In genomic region chr17:29389994-29390855, GRCh38 we compare ENCODE assay signal across 8 cellular contexts. TPM values are rescaled to one million over a fixed set of nuclear protein-coding genes. Genes with fewer than 3 reads are reported as not detected.
DNase-seq lines count a peak whose midpoint lies in the region; ATAC-seq and TF ChIP-seq lines count a peak whose summit lies in the region.

Gene TAOK1 (plus strand): TSS chr17:29390363. CDS start chr17:29451549, 61,186 bp downstream.

- H3K79me2 ChIP-seq in DND-41 (ENCODE audit: insufficient read depth, low read length): peaks cover 56% of the 10 kb centered on the region
- peaks cover 45% of the 10 kb centered on the region for H3K79me2 ChIP-seq in GM23338 (replicated peaks; ENCODE audit: insufficient read depth)
- H3K79me2 ChIP-seq in Loucy (ENCODE audit: insufficient read depth, low read length): peaks cover 52% of the 10 kb centered on the region

- H3K4me1 ChIP-seq in DND-41 (ENCODE audit: insufficient read depth, low read length) (peaks cover 38% of the 10 kb centered on the region), GM23338 (ENCODE audit: insufficient read depth) (peaks cover 14% of the 10 kb centered on the region), Loucy (ENCODE audit: insufficient read depth, low read length, poor library complexity, severe bottlenecking) (peaks cover 35% of the 10 kb centered on the region), RWPE2 (ENCODE audit: insufficient read depth, poor library complexity, severe bottlenecking) (peaks cover 23% of the 10 kb centered on the region)

- H3K27ac ChIP-seq in DND-41 (ENCODE audit: low read length) (peak within 1 kb of the TSS; percentile 93), GM23338 (ENCODE audit: low read depth) (peak within 1 kb of the TSS; percentile 92), RWPE2 (ENCODE audit: poor library complexity, severe bottlenecking) (peak within 1 kb of the TSS; percentile 74)

- H3K9me3 ChIP-seq in DND-41 (ENCODE audit: insufficient read depth, low read length, severe bottlenecking) (no peaks in the 10 kb centered on the region), Loucy (ENCODE audit: insufficient read depth, low read depth, low read length) (no peaks in the 10 kb centered on the region), RWPE2 (ENCODE audit: severe bottlenecking) (no peaks in the 10 kb centered on the region)

- H3K36me3 ChIP-seq in DND-41 (ENCODE audit: insufficient read depth, low read length): no peaks in the 10 kb centered on the region; the same call in 1 of the 2 replicates
- H3K36me3 ChIP-seq in GM23338 (ENCODE audit: insufficient read depth): no peaks in the 10 kb centered on the region
- no peaks in the 10 kb centered on the region for H3K36me3 ChIP-seq in Loucy (ENCODE audit: insufficient read depth, low read length)
- peaks cover 11% of the 10 kb centered on the region for H3K36me3 ChIP-seq in RWPE2 (ENCODE audit: low read depth)

- H3K36me3 Mint-ChIP-seq in GM23338 (ENCODE audit: low read depth) (peaks cover 6% of the 10 kb centered on the region; the same call in 2 of the 3 replicates), naive B cell (no peaks in the 10 kb centered on the region)
- H3K36me3 Mint-ChIP-seq in activated T-helper 17 cell treated with anti-CD3 and anti-CD28 coated beads, Interleukin-2, amount 50 U/mL, for 72 hours (ENCODE audit: low read depth): peaks cover 34% of the 10 kb centered on the region
- H3K36me3 Mint-ChIP-seq in stimulated activated effector memory CD8-positive, alpha-beta T cell treated with anti-CD3 and anti-CD28 coated beads, Interleukin-12 subunit alpha, Interleukin-12 subunit beta, amount 100 ng/mL, for 72 hours: peaks cover 44% of the 10 kb centered on the region

- no peak for TF ChIP-seq CTCF in DND-41 (IDR thresholded peaks at IDR 0.05; ENCODE audit: borderline replicate concordance, extremely low read depth, low read length, poor library complexity, severe bottlenecking)
- no peak for TF ChIP-seq CTCF in GM23338 (conservative IDR thresholded peaks at IDR 0.05; ENCODE audit: low read depth in 2 of 2)
- TF ChIP-seq CTCF in Loucy (conservative IDR thresholded peaks at IDR 0.05; ENCODE audit: low read length): no peak
- TF ChIP-seq CTCF in RWPE2 (IDR thresholded peaks at IDR 0.05; ENCODE audit: poor library complexity, severe bottlenecking): no peak

- peak within 1 kb of the TSS; percentile 96 for H3K4me3 Mint-ChIP-seq in GM23338
- H3K4me3 Mint-ChIP-seq in activated T-helper 17 cell treated with anti-CD3 and anti-CD28 coated beads, Interleukin-2, amount 50 U/mL, for 72 hours: peak within 1 kb of the TSS; percentile 98
- H3K4me3 Mint-ChIP-seq in naive B cell: peak within 1 kb of the TSS; percentile 88 to 99 (median 98)
- peak within 1 kb of the TSS; percentile 97 for H3K4me3 Mint-ChIP-seq in stimulated activated effector memory CD8-positive, alpha-beta T cell treated with anti-CD3 and anti-CD28 coated beads, Interleukin-12 subunit alpha, Interleukin-12 subunit beta, amount 100 ng/mL, for 72 hours

- H3K27ac Mint-ChIP-seq in GM23338: peak within 1 kb of the TSS; percentile 79
- H3K27ac Mint-ChIP-seq in activated T-helper 17 cell treated with anti-CD3 and anti-CD28 coated beads, Interleukin-2, amount 50 U/mL, for 72 hours: peak within 1 kb of the TSS; percentile 97
- peak within 1 kb of the TSS; percentile 93 to 99 (median 97) for H3K27ac Mint-ChIP-seq in naive B cell
- peak within 1 kb of the TSS; percentile 98 for H3K27ac Mint-ChIP-seq in stimulated activated effector memory CD8-positive, alpha-beta T cell treated with anti-CD3 and anti-CD28 coated beads, Interleukin-12 subunit alpha, Interleukin-12 subunit beta, amount 100 ng/mL, for 72 hours

- H3K27me3 ChIP-seq in DND-41 (ENCODE audit: insufficient read depth, low read length, poor library complexity): no peaks in the 10 kb centered on the region
- H3K27me3 ChIP-seq in GM23338 (ENCODE audit: insufficient read depth): no peaks in the 10 kb centered on the region
- peaks cover 4% of the 10 kb centered on the region for H3K27me3 ChIP-seq in Loucy (ENCODE audit: insufficient read depth, low read length, poor library complexity, severe bottlenecking)
- no peaks in the 10 kb centered on the region for H3K27me3 ChIP-seq in RWPE2 (ENCODE audit: insufficient read depth, poor library complexity, severe bottlenecking)

- H3K9me3 Mint-ChIP-seq in GM23338 (no peaks in the 10 kb centered on the region; the same call in 2 of the 3 replicates), naive B cell (no peaks in the 10 kb centered on the region)
- no peaks in the 10 kb centered on the region for H3K9me3 Mint-ChIP-seq in activated T-helper 17 cell treated with anti-CD3 and anti-CD28 coated beads, Interleukin-2, amount 50 U/mL, for 72 hours
- H3K9me3 Mint-ChIP-seq in stimulated activated effector memory CD8-positive, alpha-beta T cell treated with anti-CD3 and anti-CD28 coated beads, Interleukin-12 subunit alpha, Interleukin-12 subunit beta, amount 100 ng/mL, for 72 hours: no peaks in the 10 kb centered on the region

- peak within 1 kb of the TSS; percentile 82 for H3K9ac ChIP-seq in DND-41 (ENCODE audit: low read depth, low read length)
- H3K9ac ChIP-seq in Loucy (ENCODE audit: low read depth, low read length, poor library complexity, severe bottlenecking): peak within 1 kb of the TSS; percentile 78

- H3K4me3 ChIP-seq in DND-41 (ENCODE audit: low read depth in 1 of 2, low read length in 2 of 2) (peak within 1 kb of the TSS; percentile 88 to 92), GM23338 (peak within 1 kb of the TSS; percentile 89), Loucy (ENCODE audit: low read length, poor library complexity, severe bottlenecking) (peak within 1 kb of the TSS; percentile 76), RWPE2 (ENCODE audit: severe bottlenecking) (peak within 1 kb of the TSS; percentile 82)

- peak; percentile 98 for DNase-seq in DND-41
- DNase-seq in GM23338 (ENCODE audit: low spot score): peak; percentile 99
- DNase-seq in RWPE2 (ENCODE audit: low spot score): peak; percentile 98
- DNase-seq in fibroblast of gingiva (ENCODE audit: low read depth): peak; percentile 99
- peak; percentile 97 for DNase-seq in naive B cell
- peak; percentile 97 to 98 for DNase-seq in stimulated activated effector memory CD8-positive, alpha-beta T cell treated with anti-CD3 and anti-CD28 coated beads, Interleukin-12 subunit alpha, Interleukin-12 subunit beta, amount 100 ng/mL, for 72 hours (ENCODE audit: low spot score in 2 of 2)

- H3K4me1 Mint-ChIP-seq in GM23338 (peaks cover 22% of the 10 kb centered on the region), naive B cell (peaks cover 28 to 49% (median 46%) of the 10 kb centered on the region in 3 donors)
- H3K4me1 Mint-ChIP-seq in activated T-helper 17 cell treated with anti-CD3 and anti-CD28 coated beads, Interleukin-2, amount 50 U/mL, for 72 hours: peaks cover 31% of the 10 kb centered on the region
- H3K4me1 Mint-ChIP-seq in stimulated activated effector memory CD8-positive, alpha-beta T cell treated with anti-CD3 and anti-CD28 coated beads, Interleukin-12 subunit alpha, Interleukin-12 subunit beta, amount 100 ng/mL, for 72 hours: peaks cover 29% of the 10 kb centered on the region

- H3K27me3 Mint-ChIP-seq in GM23338 (ENCODE audit: insufficient read depth, low read depth, poor library complexity) (peaks cover 8% of the 10 kb centered on the region), naive B cell (no peaks in the 10 kb centered on the region)
- no peaks in the 10 kb centered on the region for H3K27me3 Mint-ChIP-seq in activated T-helper 17 cell treated with anti-CD3 and anti-CD28 coated beads, Interleukin-2, amount 50 U/mL, for 72 hours

- H3K9me2 ChIP-seq in GM23338 (ENCODE audit: insufficient read depth): no peaks in the 10 kb centered on the region
- H3K9me2 ChIP-seq in Loucy (replicated peaks; ENCODE audit: low read depth, low read length): no peaks in the 10 kb centered on the region

- H2AFZ ChIP-seq in DND-41 (ENCODE audit: low read depth, low read length): peak within 1 kb of the TSS; percentile 85
- peak within 1 kb of the TSS; percentile 93; the same call in 1 of the 2 replicates for H2AFZ ChIP-seq in GM23338
- H2AFZ ChIP-seq in Loucy (ENCODE audit: low read length): peak within 1 kb of the TSS; percentile 95

- H3F3A ChIP-seq in GM23338 (replicated peaks; ENCODE audit: low read depth) (no peaks in the 10 kb centered on the region), Loucy (ENCODE audit: low read depth) (no peaks in the 10 kb centered on the region)

- peak; percentile 88 for ATAC-seq in DND-41 (ENCODE audit: insufficient read depth, low read depth)
- peak; percentile 87 for ATAC-seq in GM23338
- ATAC-seq in RWPE2 (ENCODE audit: low read depth): peak; percentile 86
- ATAC-seq in activated T-helper 17 cell treated with anti-CD3 and anti-CD28 coated beads, Interleukin-2, amount 50 U/mL, for 72 hours (replicated peaks): peak; percentile 96
- peak; percentile 94 for ATAC-seq in naive B cell (ENCODE audit: low read depth in 2 of 2)
- ATAC-seq in stimulated activated effector memory CD8-positive, alpha-beta T cell treated with anti-CD3 and anti-CD28 coated beads, Interleukin-12 subunit alpha, Interleukin-12 subunit beta, amount 100 ng/mL, for 72 hours: peak; percentile 96

- H4K20me1 ChIP-seq in DND-41 (ENCODE audit: insufficient read depth, low read length) (peaks cover 15% of the 10 kb centered on the region; the same call in 1 of the 2 replicates), GM23338 (replicated peaks; ENCODE audit: insufficient read depth) (peaks cover 16% of the 10 kb centered on the region), Loucy (ENCODE audit: insufficient read depth, low read length, poor library complexity, severe bottlenecking) (peaks cover 41% of the 10 kb centered on the region)

- peak within 1 kb of the TSS; percentile 83 for H3K4me2 ChIP-seq in DND-41 (ENCODE audit: insufficient read depth, low read length)
- H3K4me2 ChIP-seq in GM23338: peak within 1 kb of the TSS; percentile 94
- peak within 1 kb of the TSS; percentile 94 for H3K4me2 ChIP-seq in Loucy (ENCODE audit: low read depth, low read length, poor library complexity, severe bottlenecking)

TF ChIP-seq in GM23338, 12 proteins besides CTCF, POLR2A, EP300 and RAD21 (continues in another document):
- TF ChIP-seq ZNF114 (CRISPR knock-in tag; IDR thresholded peaks at IDR 0.05) (no peak), ETS1 (IDR thresholded peaks at IDR 0.05) (peak; percentile 58), JUNB (IDR thresholded peaks at IDR 0.05; ENCODE audit: unreplicated experiment) (no peak)

RNA-seq across cellular contexts. Expression of gene TAOK1, which starts in this region (rescaled TPM):
- total RNA-seq in GM23338 (2014; rRNA removed; shearing (Covaris generic)): 63.3 and 69.8 TPM in 2 replicates
- 18.2 and 19.4 TPM in 2 replicates for polyA plus RNA-seq in GM23338 (2016; fragmentation: Nextera tagmentation; extraction: Ambion mirVana)
- total RNA-seq in activated T-helper 17 cell treated with anti-CD3 and anti-CD28 coated beads, Interleukin-2, amount 50 U/mL, for 72 hours: 10 to 100 TPM; 40.0 to 42.0 TPM
- polyA plus RNA-seq in naive B cell (ENCODE audit: low read depth in 6 of 6): 1 to 10 TPM in 5 of 6 donors, under 1 TPM in 1; 0.06 to 6.9 (median 3.8) TPM

Comparison
In these comparisons a context has a peak if more than half of its experiments do, and no peak if none do; other contexts are left out.
1. Peak in every context shown above with its lines: DNase-seq, ATAC-seq, H3K4me3 ChIP-seq and H3K27ac ChIP-seq.